ENCODE assay signal across 1 cellular context in the genomic region with DNA sequence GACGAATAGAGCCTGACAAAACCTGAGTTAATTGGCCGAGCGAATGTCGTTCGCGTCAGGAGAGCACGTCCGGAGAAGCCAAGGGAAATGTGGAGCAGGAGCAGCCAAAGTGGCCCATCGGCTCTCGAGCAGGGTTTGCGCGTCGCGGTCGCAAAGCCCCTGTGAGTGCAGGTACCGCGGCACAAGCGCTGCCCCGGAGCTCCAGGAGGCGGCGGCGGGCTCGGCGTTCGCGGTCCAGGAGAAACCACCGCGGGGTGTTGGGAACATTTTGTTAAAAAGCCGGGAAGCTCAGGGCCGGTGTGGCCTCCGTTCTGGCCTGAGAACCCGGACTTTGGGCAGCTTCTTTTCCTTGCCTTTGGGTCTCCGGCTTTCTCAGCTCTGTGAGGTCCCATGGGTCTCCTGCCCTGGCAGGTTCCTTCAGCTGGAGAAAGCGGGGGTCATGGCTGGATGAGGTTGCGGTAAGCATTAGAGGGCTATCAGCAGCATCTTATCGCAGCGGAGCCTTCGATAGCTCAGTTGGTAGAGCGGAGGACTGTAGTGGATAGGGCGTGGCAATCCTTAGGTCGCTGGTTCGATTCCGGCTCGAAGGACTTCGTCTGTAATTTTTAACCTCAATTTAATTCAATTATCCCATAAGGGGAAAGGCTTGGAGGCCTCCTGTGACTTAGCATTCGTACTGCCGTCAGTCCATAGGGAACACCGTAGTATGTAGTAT.
TF ChIP-seq lines count a peak whose summit lies in the region.

No MANE protein-coding gene starts in this region.

TF ChIP-seq in HepG2, 621 proteins besides CTCF, POLR2A, EP300 and RAD21 (continued from another document and continues in another):
- TF ChIP-seq IKZF5 (CRISPR knock-in tag; IDR thresholded peaks at IDR 0.05) (peak; percentile 82; the same call in 1 of the 2 replicates), REPIN1 (CRISPR knock-in tag; IDR thresholded peaks at IDR 0.05; ENCODE audit: borderline replicate concordance, low read depth) (peak; percentile 77; the same call in 1 of the 2 replicates), ZNF563 (CRISPR knock-in tag; IDR thresholded peaks at IDR 0.05) (peak; percentile 85; the same call in 1 of the 2 replicates), SATB2 (CRISPR knock-in tag; IDR thresholded peaks at IDR 0.05) (no peak), THAP11 (CRISPR knock-in tag; IDR thresholded peaks at IDR 0.05) (peak; percentile 82), TCF12 (IDR thresholded peaks at IDR 0.05) (no peak), TCF12 (CRISPR knock-in tag; IDR thresholded peaks at IDR 0.05) (no peak), AGO2 (optimal IDR thresholded peaks at IDR 0.05; ENCODE audit: low read depth, low read length) (peak; percentile 94), GABPA (IDR thresholded peaks at IDR 0.05; ENCODE audit: low read depth, low read length) (no peak), GABPA (CRISPR knock-in tag; IDR thresholded peaks at IDR 0.05; ENCODE audit: low read depth) (peak; percentile 58), ZBTB20 (CRISPR knock-in tag; IDR thresholded peaks at IDR 0.05; ENCODE audit: borderline replicate concordance, low read depth) (peak; percentile 21; the same call in 1 of the 2 replicates), ZNF569 (CRISPR knock-in tag; IDR thresholded peaks at IDR 0.05; ENCODE audit: borderline replicate concordance) (peak; percentile 71; the same call in 1 of the 2 replicates), BRCA1 (CRISPR knock-in tag; IDR thresholded peaks at IDR 0.05) (peak; percentile 32; the same call in 1 of the 2 replicates), ZBTB7B (CRISPR knock-in tag; IDR thresholded peaks at IDR 0.05) (peak; percentile 55), RFXAP (CRISPR knock-in tag; IDR thresholded peaks at IDR 0.05; ENCODE audit: borderline replicate concordance) (no peak), CENPT (CRISPR knock-in tag; IDR thresholded peaks at IDR 0.05; ENCODE audit: low read depth) (peak; percentile 82; the same call in 1 of the 2 replicates), ZNF644 (CRISPR knock-in tag; IDR thresholded peaks at IDR 0.05; ENCODE audit: low read depth) (0 out of 2 replicates have a peak, but pooled peaks have one; percentile 25), TGIF2 (CRISPR knock-in tag; IDR thresholded peaks at IDR 0.05) (peak; percentile 69), ZXDC (CRISPR knock-in tag; IDR thresholded peaks at IDR 0.05) (peak; percentile 94), FOXA3 (CRISPR knock-in tag; IDR thresholded peaks at IDR 0.05) (0 out of 2 replicates have a peak, but pooled peaks have one; percentile 11), KAT7 (CRISPR knock-in tag; IDR thresholded peaks at IDR 0.05; ENCODE audit: borderline replicate concordance) (peak; percentile 53), POLR2AphosphoS5 (IDR thresholded peaks at IDR 0.05; ENCODE audit: low read depth, low read length) (peak; percentile 62), HDAC1 (CRISPR knock-in tag; IDR thresholded peaks at IDR 0.05) (peak; percentile 49), ZNF678 (CRISPR knock-in tag; IDR thresholded peaks at IDR 0.05) (no peak), ZBTB4 (CRISPR knock-in tag; IDR thresholded peaks at IDR 0.05; ENCODE audit: borderline replicate concordance) (peak; percentile 87; the same call in 1 of the 2 replicates), SKI (IDR thresholded peaks at IDR 0.05; ENCODE audit: partially characterized antibody) (peak; percentile 35), SYNCRIP (IDR thresholded peaks at IDR 0.05; ENCODE audit: insufficient read depth, low read depth, low read length) (no peak), DZIP1 (CRISPR knock-in tag; IDR thresholded peaks at IDR 0.05) (peak; percentile 25; the same call in 1 of the 2 replicates), WIZ (CRISPR knock-in tag; IDR thresholded peaks at IDR 0.05) (peak; percentile 94), SSRP1 (CRISPR knock-in tag; IDR thresholded peaks at IDR 0.05) (no peak), ZNF552 (CRISPR knock-in tag; IDR thresholded peaks at IDR 0.05; ENCODE audit: borderline replicate concordance) (peak; percentile 76; the same call in 1 of the 2 replicates), DR1 (CRISPR knock-in tag; IDR thresholded peaks at IDR 0.05) (peak; percentile 32), SKIL (CRISPR knock-in tag; IDR thresholded peaks at IDR 0.05; ENCODE audit: borderline replicate concordance) (peak; percentile 7; the same call in 1 of the 2 replicates), NRL (CRISPR knock-in tag; IDR thresholded peaks at IDR 0.05; ENCODE audit: borderline replicate concordance) (peak; percentile 90), HNF1B (CRISPR knock-in tag; IDR thresholded peaks at IDR 0.05) (peak; percentile 27; the same call in 1 of the 2 replicates)
- TF ChIP-seq, protein P1, sequence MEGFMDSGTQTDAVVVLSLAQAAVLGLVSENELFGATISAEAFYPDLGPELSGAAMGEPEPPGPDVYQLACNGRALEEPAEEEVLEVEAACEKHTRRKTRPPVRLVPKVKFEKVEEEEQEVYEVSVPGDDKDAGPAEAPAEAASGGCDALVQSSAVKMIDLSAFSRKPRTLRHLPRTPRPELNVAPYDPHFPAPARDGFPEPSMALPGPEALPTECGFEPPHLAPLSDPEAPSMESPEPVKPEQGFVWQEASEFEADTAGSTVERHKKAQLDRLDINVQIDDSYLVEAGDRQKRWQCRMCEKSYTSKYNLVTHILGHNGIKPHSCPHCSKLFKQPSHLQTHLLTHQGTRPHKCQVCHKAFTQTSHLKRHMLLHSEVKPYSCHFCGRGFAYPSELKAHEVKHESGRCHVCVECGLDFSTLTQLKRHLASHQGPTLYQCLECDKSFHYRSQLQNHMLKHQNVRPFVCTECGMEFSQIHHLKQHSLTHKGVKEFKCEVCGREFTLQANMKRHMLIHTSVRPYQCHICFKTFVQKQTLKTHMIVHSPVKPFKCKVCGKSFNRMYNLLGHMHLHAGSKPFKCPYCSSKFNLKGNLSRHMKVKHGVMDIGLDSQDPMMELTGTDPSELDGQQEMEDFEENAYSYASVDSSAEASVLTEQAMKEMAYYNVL (CRISPR knock-in tag; IDR thresholded peaks at IDR 0.05; ENCODE audit: borderline replicate concordance), result peak; percentile 47; the same call in 1 of the 2 replicates
- TF ChIP-seq, protein P2, sequence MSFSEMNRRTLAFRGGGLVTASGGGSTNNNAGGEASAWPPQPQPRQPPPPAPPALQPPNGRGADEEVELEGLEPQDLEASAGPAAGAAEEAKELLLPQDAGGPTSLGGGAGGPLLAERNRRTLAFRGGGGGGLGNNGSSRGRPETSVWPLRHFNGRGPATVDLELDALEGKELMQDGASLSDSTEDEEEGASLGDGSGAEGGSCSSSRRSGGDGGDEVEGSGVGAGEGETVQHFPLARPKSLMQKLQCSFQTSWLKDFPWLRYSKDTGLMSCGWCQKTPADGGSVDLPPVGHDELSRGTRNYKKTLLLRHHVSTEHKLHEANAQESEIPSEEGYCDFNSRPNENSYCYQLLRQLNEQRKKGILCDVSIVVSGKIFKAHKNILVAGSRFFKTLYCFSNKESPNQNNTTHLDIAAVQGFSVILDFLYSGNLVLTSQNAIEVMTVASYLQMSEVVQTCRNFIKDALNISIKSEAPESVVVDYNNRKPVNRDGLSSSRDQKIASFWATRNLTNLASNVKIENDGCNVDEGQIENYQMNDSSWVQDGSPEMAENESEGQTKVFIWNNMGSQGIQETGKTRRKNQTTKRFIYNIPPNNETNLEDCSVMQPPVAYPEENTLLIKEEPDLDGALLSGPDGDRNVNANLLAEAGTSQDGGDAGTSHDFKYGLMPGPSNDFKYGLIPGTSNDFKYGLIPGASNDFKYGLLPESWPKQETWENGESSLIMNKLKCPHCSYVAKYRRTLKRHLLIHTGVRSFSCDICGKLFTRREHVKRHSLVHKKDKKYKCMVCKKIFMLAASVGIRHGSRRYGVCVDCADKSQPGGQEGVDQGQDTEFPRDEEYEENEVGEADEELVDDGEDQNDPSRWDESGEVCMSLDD (CRISPR knock-in tag; IDR thresholded peaks at IDR 0.05; ENCODE audit: borderline replicate concordance), result 0 out of 2 replicates have a peak, but pooled peaks have one; percentile 21
